Comparison of ENCODE assay signal across 2 cellular contexts in genomic region chr5:132237141-132237540, GRCh38.
TF ChIP-seq lines count a peak whose summit lies in the region.

No MANE protein-coding gene starts in this region.

TF ChIP-seq in SK-N-SH treated with all-trans-retinoic acid at 6 μM for 48 hours, 23 proteins besides CTCF, POLR2A, EP300 and RAD21 (continued from another document):
- TF ChIP-seq PATZ1 (CRISPR knock-in tag; IDR thresholded peaks at IDR 0.05; ENCODE audit: borderline replicate concordance) (no peak), ZFP30 (CRISPR knock-in tag; IDR thresholded peaks at IDR 0.05) (no peak), ESRRG (CRISPR knock-in tag; IDR thresholded peaks at IDR 0.05) (no peak), TSHZ2 (CRISPR knock-in tag; IDR thresholded peaks at IDR 0.05) (no peak), CSRNP3 (CRISPR knock-in tag; IDR thresholded peaks at IDR 0.05) (no peak), CREB5 (CRISPR knock-in tag; IDR thresholded peaks at IDR 0.05; ENCODE audit: low read depth) (no peak)

TF ChIP-seq in SK-N-SH, 30 proteins besides CTCF, POLR2A, EP300 and RAD21 (continued from another document):
- TF ChIP-seq REST (IDR thresholded peaks at IDR 0.05; ENCODE audit: low read depth, low read length) (no peak), NFIC (IDR thresholded peaks at IDR 0.05; ENCODE audit: borderline replicate concordance) (no peak), ELF1 (IDR thresholded peaks at IDR 0.05) (no peak), FOXM1 (IDR thresholded peaks at IDR 0.05; ENCODE audit: low read depth) (no peak), FOSL2 (IDR thresholded peaks at IDR 0.05; ENCODE audit: borderline replicate concordance, low read depth) (no peak), SMC3 (IDR thresholded peaks at IDR 0.05; ENCODE audit: low read depth, low read length) (no peak), RCOR1 (IDR thresholded peaks at IDR 0.05; ENCODE audit: low read length) (no peak), JUND (IDR thresholded peaks at IDR 0.05) (no peak), USF1 (IDR thresholded peaks at IDR 0.05; ENCODE audit: borderline replicate concordance, low read depth) (no peak), IRF3 (IDR thresholded peaks at IDR 0.05; ENCODE audit: low read depth, low read length) (no peak)
